8 cellular contexts compared by ENCODE assay signal in the genomic region with DNA sequence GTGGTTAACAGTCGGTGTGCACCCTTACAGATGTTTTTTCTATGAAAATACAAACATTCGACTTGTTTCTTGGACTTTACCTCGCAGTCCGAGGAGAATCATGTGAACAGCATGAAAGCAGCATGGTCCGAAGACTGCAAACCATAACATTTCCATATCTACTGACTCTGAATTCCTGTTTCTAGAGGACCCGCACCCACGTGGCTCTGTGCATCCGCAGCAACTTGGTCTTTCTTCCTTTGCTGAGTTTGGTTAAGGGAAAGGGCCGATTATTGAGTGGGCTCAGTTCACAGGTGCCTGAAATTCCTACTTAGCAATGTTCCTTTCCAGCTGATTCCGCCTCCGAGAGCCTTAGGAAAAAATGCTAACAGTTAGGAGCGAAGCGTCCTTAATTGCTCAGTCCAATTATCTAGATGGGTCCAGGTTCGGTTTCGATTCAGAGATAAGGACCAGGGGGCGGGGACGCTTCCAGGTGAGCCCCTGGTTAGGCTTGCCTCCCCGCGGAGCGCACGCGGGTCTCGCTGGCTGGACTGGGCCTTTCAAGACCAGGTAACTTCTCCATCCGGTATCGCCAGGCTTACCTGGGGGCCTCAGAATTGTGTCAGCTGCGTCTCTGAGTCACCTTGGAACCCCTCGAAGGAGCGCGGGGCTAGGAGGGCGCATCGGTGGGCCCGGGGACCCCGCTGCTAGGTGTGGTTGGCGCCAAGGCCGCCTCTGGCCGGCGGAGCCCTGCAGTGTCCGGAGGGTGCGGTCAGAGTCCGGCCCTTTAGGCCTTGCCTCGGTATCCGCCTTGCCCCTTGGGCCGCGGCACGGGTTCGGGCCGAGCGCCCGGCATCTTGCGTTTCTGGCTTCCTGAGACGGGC. TPM values are rescaled to one million over a fixed set of nuclear protein-coding genes. Genes with fewer than 3 reads are reported as not detected.
A peak's percentile ranks its signal among the peaks of the same experiment; 100 is the strongest.
DNase-seq lines count a peak whose midpoint lies in the region; ATAC-seq and TF ChIP-seq lines count a peak whose summit lies in the region.

No MANE protein-coding gene starts in this region.

- no peak for DNase-seq in activated T-cell treated with anti-CD3 and anti-CD28 coated beads, Interleukin-2, amount 50 U/mL, for 4 hours
- DNase-seq in activated T-cell treated with anti-CD3 and anti-CD28 coated beads for 4 hours (no peak), chondrocyte (ENCODE audit: low spot score) (no peak), mesothelial cell of epicardium (ENCODE audit: low spot score in 2 of 2, unreplicated experiment in 2 of 2) (no peak), SIG-M5 treated with dmso at 0.1 percent for 504 hours (lab: John Stamatoyannopoulos, UW; ENCODE audit: unreplicated experiment) (no peak), DMS153 (lab: John Stamatoyannopoulos, UW) (no peak), GM19240 (ENCODE audit: insufficient read length, low spot score) (no peak)

- peaks cover 4% of the 10 kb centered on the region for H3K4me1 ChIP-seq in urinary bladder (ENCODE audit: insufficient read depth)

- H3K4me1 Mint-ChIP-seq in activated T-cell treated with anti-CD3 and anti-CD28 coated beads, Interleukin-2, amount 50 U/mL, for 4 hours (ENCODE audit: low read depth), result peaks cover 19% of the 10 kb centered on the region
- H3K4me1 Mint-ChIP-seq in chondrocyte (ENCODE audit: low read depth) (peaks cover 22% of the 10 kb centered on the region), mesothelial cell of epicardium (peaks cover 21% of the 10 kb centered on the region)

- H3K4me3 ChIP-seq in urinary bladder (ENCODE audit: low read depth, low read length), result peak overlapping the region; percentile 72

- no peaks in the 10 kb centered on the region for H3K27me3 Mint-ChIP-seq in activated T-cell treated with anti-CD3 and anti-CD28 coated beads, Interleukin-2, amount 50 U/mL, for 4 hours (ENCODE audit: low read depth)
- H3K27me3 Mint-ChIP-seq in chondrocyte (ENCODE audit: low read depth), result no peaks in the 10 kb centered on the region
- no peaks in the 10 kb centered on the region for H3K27me3 Mint-ChIP-seq in mesothelial cell of epicardium (ENCODE audit: low read depth)

- H3K27ac ChIP-seq in urinary bladder (ENCODE audit: low read depth), result no peak overlapping the region

- ATAC-seq in activated T-cell treated with anti-CD3 and anti-CD28 coated beads, Interleukin-2, amount 50 U/mL, for 4 hours, result no peak

- 50% methylated on average over 51 of the region's 51 CpGs for WGBS in urinary bladder

- H3K36me3 Mint-ChIP-seq in activated T-cell treated with anti-CD3 and anti-CD28 coated beads, Interleukin-2, amount 50 U/mL, for 4 hours (ENCODE audit: insufficient read depth), result no peaks in the 10 kb centered on the region
- H3K36me3 Mint-ChIP-seq in chondrocyte (ENCODE audit: low read depth) (peaks cover 2% of the 10 kb centered on the region), mesothelial cell of epicardium (no peaks in the 10 kb centered on the region)

- no peaks in the 10 kb centered on the region for H3K9me3 Mint-ChIP-seq in activated T-cell treated with anti-CD3 and anti-CD28 coated beads, Interleukin-2, amount 50 U/mL, for 4 hours
- H3K9me3 Mint-ChIP-seq in chondrocyte (ENCODE audit: low read depth) (no peaks in the 10 kb centered on the region), mesothelial cell of epicardium (no peaks in the 10 kb centered on the region)

- TF ChIP-seq CTCF in chondrocyte (IDR thresholded peaks at IDR 0.05) (no peak), mesothelial cell of epicardium (IDR thresholded peaks at IDR 0.05; ENCODE audit: unreplicated experiment) (no peak)

- H3K4me3 Mint-ChIP-seq in activated T-cell treated with anti-CD3 and anti-CD28 coated beads, Interleukin-2, amount 50 U/mL, for 4 hours, result peak overlapping the region; percentile 80
- peak overlapping the region; percentile 67 for H3K4me3 Mint-ChIP-seq in chondrocyte (ENCODE audit: unreplicated experiment)
- H3K4me3 Mint-ChIP-seq in mesothelial cell of epicardium, result peak overlapping the region; percentile 71

- no peak overlapping the region for H3K27ac Mint-ChIP-seq in chondrocyte (ENCODE audit: unreplicated experiment)
- peak overlapping the region; percentile 20 for H3K27ac Mint-ChIP-seq in mesothelial cell of epicardium

- H3K36me3 ChIP-seq in urinary bladder (ENCODE audit: insufficient read depth), result no peaks in the 10 kb centered on the region

RNA-seq across cellular contexts. Expression of a gene that starts 1.1 kb away (rescaled TPM):
- 10 to 100 TPM; 25.4 to 26.4 (median 26.2) TPM for total RNA-seq in activated T-cell treated with anti-CD3 and anti-CD28 coated beads, Interleukin-2, amount 50 U/mL, for 4 hours
- 8.0 to 22.7 TPM (median 22.4 TPM) in 3 replicates for total RNA-seq in chondrocyte
- 24.8 to 25.0 TPM (median 24.8 TPM) in 3 replicates for total RNA-seq in mesothelial cell of epicardium
- total RNA-seq in urinary bladder, result 27.3 TPM
- polyA plus RNA-seq in urinary bladder, result 12.8 TPM
